8 cellular contexts compared by ENCODE assay signal in genomic region chr15:57559875-57560274, GRCh38. TPM values are rescaled to one million over a fixed set of nuclear protein-coding genes. Genes with fewer than 3 reads are reported as not detected.
DNase-seq lines count a peak whose midpoint lies in the region; ATAC-seq and TF ChIP-seq lines count a peak whose summit lies in the region.

No MANE protein-coding gene starts in this region.

- no peak overlapping the region for H3K4me3 ChIP-seq in choroid plexus epithelial cell (ENCODE audit: low read depth, low read length)
- no peak overlapping the region for H3K4me3 ChIP-seq in lung

- ATAC-seq in lung (ENCODE audit: insufficient read depth, low FRiP score) (peak; percentile 55), GM21825 (IDR thresholded peaks at IDR 0.05; ENCODE audit: unreplicated experiment) (no peak)

- 20% methylated on average over 5 of the region's 5 CpGs for WGBS in lung, 2 donors

- no peaks in the 10 kb centered on the region for H3K9me3 ChIP-seq in lung (ENCODE audit: control insufficient read depth in 2 of 2, insufficient read depth in 1 of 2, low read length in 1 of 2)

- no peaks in the 10 kb centered on the region for H3K36me3 ChIP-seq in lung (ENCODE audit: control insufficient read depth in 2 of 2, insufficient read depth in 2 of 2, low read length in 2 of 2)

- no peaks in the 10 kb centered on the region for H3K27me3 ChIP-seq in lung (ENCODE audit: control insufficient read depth, insufficient read depth)

- DNase-seq in DMS153 treated with DMSO at 0.1 percent for 48 hours (lab: John Stamatoyannopoulos, UW; ENCODE audit: unreplicated experiment), result peak; percentile 12
- no peak for DNase-seq in DMS153 (lab: John Stamatoyannopoulos, UW)
- DNase-seq in MV-4-11 (lab: John Stamatoyannopoulos, UW), result peak; percentile 49
- DNase-seq in activated CD4-positive, alpha-beta T cell treated with anti-CD3 and anti-CD28 coated beads for 1 hour, result peak; percentile 56
- peak; percentile 48 for DNase-seq in choroid plexus epithelial cell (ENCODE audit: low read depth)
- DNase-seq in lung (ENCODE audit: low spot score), result peak; percentile 64
- peak; percentile 13 for DNase-seq in stimulated activated CD8-positive, alpha-beta memory T cell treated with anti-CD3 and anti-CD28 coated beads, Interleukin-12 subunit alpha, Interleukin-12 subunit beta, amount 100 ng/mL, for 4 hours (ENCODE audit: low read depth)

- no peak overlapping the region for H3K27ac ChIP-seq in lung (ENCODE audit: low read depth in 1 of 2, low read length in 1 of 2)

- H3K4me1 ChIP-seq in lung (ENCODE audit: control insufficient read depth in 2 of 2, insufficient read depth in 2 of 2, low read length in 2 of 2), result peaks cover 5 to 6% of the 10 kb centered on the region in 2 donors

- TF ChIP-seq CTCF in choroid plexus epithelial cell (conservative IDR thresholded peaks at IDR 0.05; ENCODE audit: low read depth, low read length) (peak; percentile 95), lung (IDR thresholded peaks at IDR 0.05; ENCODE audit: control extremely low read depth, extremely low read depth) (peak; percentile 75)

RNA-seq across cellular contexts. Expression of gene MYZAP, which starts 31.8 kb away (rescaled TPM):
- 10 to 100 TPM in 1 of 2 donors, 1 to 10 TPM in 1; 6.9 to 36.9 TPM for total RNA-seq in lung
- 10 to 100 TPM in 1 of 2 donors, 1 to 10 TPM in 1; 9.0 to 14.2 TPM for polyA plus RNA-seq in lung
